Comparison of ENCODE assay signal across 14 cellular contexts in genomic region chr2:211329421-211329820, GRCh38.
DNase-seq lines count a peak whose midpoint lies in the region; TF ChIP-seq lines count a peak whose summit lies in the region.
"Had no signal": no experiment of that assay in that cellular context is flagged by ENCODE, and none has a peak within 500 bp of the region (broad histone marks: within the 10 kb centered on the region; RNA-seq: fewer than 3 reads in every experiment).

No MANE protein-coding gene starts in this region.

- H3K4me1 Mint-ChIP-seq in activated naive CD8-positive, alpha-beta T cell treated with anti-CD3 and anti-CD28 coated beads for 36 hours = no peaks in the 10 kb centered on the region

- DNase-seq in Caki2 (ENCODE audit: low read depth) = peak; percentile 71
- DNase-seq in LoVo (ENCODE audit: low spot score) = peak; percentile 1
- DNase-seq in mammary epithelial cell = peak; percentile 84
- peak; percentile 84 for DNase-seq in kidney tubule cell (ENCODE audit: low spot score)
- no peak for DNase-seq in activated naive CD8-positive, alpha-beta T cell treated with anti-CD3 and anti-CD28 coated beads for 36 hours
- DNase-seq in HuH-7 (ENCODE audit: low spot score) = no peak
- DNase-seq in NCI-H2029 (lab: John Stamatoyannopoulos, UW) = no peak
- DNase-seq: GOT3, MV-4-11, NCI-H1436 treated with DMSO at 0.1 percent for 48 hours, NCI-H2081 treated with DMSO at 0.1 percent for 48 hours, NCI-H524 had no signal

- no peak overlapping the region for H3K4me2 ChIP-seq in mammary epithelial cell (ENCODE audit: insufficient read depth, low read depth, low read length)
- H3K4me2 ChIP-seq: A549 had no signal

- TF ChIP-seq CTCF in mammary epithelial cell (conservative IDR thresholded peaks at IDR 0.05 in 1 of 2, IDR thresholded peaks at IDR 0.05 in 1 of 2; ENCODE audit: extremely low read depth in 1 of 2, insufficient read depth in 1 of 2, low read depth in 1 of 2, low read length in 2 of 2) = no peak

- no peak overlapping the region for H2AFZ ChIP-seq in mammary epithelial cell (ENCODE audit: low read depth, low read length)

- H3K36me3 Mint-ChIP-seq in activated naive CD8-positive, alpha-beta T cell treated with anti-CD3 and anti-CD28 coated beads for 36 hours = no peaks in the 10 kb centered on the region

- H3K9me3 ChIP-seq in mammary epithelial cell (replicated peaks; ENCODE audit: insufficient read depth, low read length) = no peaks in the 10 kb centered on the region
- H3K9me3 ChIP-seq: A549 had no signal

- no peak overlapping the region for H3K9ac ChIP-seq in mammary epithelial cell (ENCODE audit: insufficient read depth, low read length)

- intact Hi-C loops in mammary epithelial cell (cut with micrococcal nuclease) = no loop called here

- 35% methylated on average over 4 of the region's 4 CpGs for WGBS in mammary epithelial cell (ENCODE audit: low coverage, missing lambda C conversion rate)

- dilution Hi-C loops in mammary epithelial cell (cut with HindIII; ENCODE audit: low sequenced_read_pairs) = no loop called here

- CTCF ChIA-PET in mammary epithelial cell (lab: Charles Lee; ENCODE audit: low non-redundant PET) = no interaction called here

- no peaks in the 10 kb centered on the region for H3K36me3 ChIP-seq in mammary epithelial cell (ENCODE audit: insufficient read depth, low read length)

- H3K27ac ChIP-seq in mammary epithelial cell (ENCODE audit: insufficient read depth, low read depth, low read length) = no peak overlapping the region
- H3K27ac ChIP-seq: A549, C4-2B had no signal

- H3K27me3 Mint-ChIP-seq in activated naive CD8-positive, alpha-beta T cell treated with anti-CD3 and anti-CD28 coated beads for 36 hours = no peaks in the 10 kb centered on the region

- H4K20me1 ChIP-seq in mammary epithelial cell (ENCODE audit: insufficient read depth, low read length) = no peaks in the 10 kb centered on the region

- H3K9me3 Mint-ChIP-seq in activated naive CD8-positive, alpha-beta T cell treated with anti-CD3 and anti-CD28 coated beads for 36 hours = no peaks in the 10 kb centered on the region

- no peaks in the 10 kb centered on the region for H3K79me2 ChIP-seq in mammary epithelial cell (ENCODE audit: insufficient read depth, low read length)

- H3K27ac Mint-ChIP-seq in activated naive CD8-positive, alpha-beta T cell treated with anti-CD3 and anti-CD28 coated beads for 36 hours = no peak overlapping the region

- no TSS peak for BruUV-seq in mammary epithelial cell (replicated peaks; lab: Mats Ljungman, UMichigan)

- H3K27me3 ChIP-seq in mammary epithelial cell (ENCODE audit: insufficient read depth, low read length) = no peaks in the 10 kb centered on the region

- in situ Hi-C loops in Caki2 (cut with HindIII; ENCODE audit: low pct_unique_long_range_greater_than_20kb, low sequenced_read_pairs) (no loop called here), mammary epithelial cell (cut with MboI; ENCODE audit: low sequenced_read_pairs in 2 of 2) (no loop called here)

- H3K4me1 ChIP-seq in mammary epithelial cell (ENCODE audit: insufficient read depth, low read length) = no peaks in the 10 kb centered on the region
- H3K4me1 ChIP-seq: A549 had no signal

- no peak overlapping the region for H3K4me3 ChIP-seq in mammary epithelial cell (replicated peaks in 1 of 3; ENCODE audit: insufficient read depth in 1 of 3, low read depth in 2 of 3, low read length in 3 of 3)
- H3K4me3 ChIP-seq: A549 had no signal

- no peak overlapping the region for H3K4me3 Mint-ChIP-seq in activated naive CD8-positive, alpha-beta T cell treated with anti-CD3 and anti-CD28 coated beads for 36 hours

Comparison
In these comparisons a context has a peak if more than half of its experiments do, and no peak if none do; other contexts are left out.
1. DNase-seq: peak in Caki2 (single experiment), LoVo (single experiment), mammary epithelial cell (single experiment) and kidney tubule cell (single experiment); none in activated naive CD8-positive, alpha-beta T cell treated with anti-CD3 and anti-CD28 coated beads for 36 hours (single experiment), HuH-7 (single experiment) and NCI-H2029 (single experiment).